8 cellular contexts compared by ENCODE assay signal in the genomic region with DNA sequence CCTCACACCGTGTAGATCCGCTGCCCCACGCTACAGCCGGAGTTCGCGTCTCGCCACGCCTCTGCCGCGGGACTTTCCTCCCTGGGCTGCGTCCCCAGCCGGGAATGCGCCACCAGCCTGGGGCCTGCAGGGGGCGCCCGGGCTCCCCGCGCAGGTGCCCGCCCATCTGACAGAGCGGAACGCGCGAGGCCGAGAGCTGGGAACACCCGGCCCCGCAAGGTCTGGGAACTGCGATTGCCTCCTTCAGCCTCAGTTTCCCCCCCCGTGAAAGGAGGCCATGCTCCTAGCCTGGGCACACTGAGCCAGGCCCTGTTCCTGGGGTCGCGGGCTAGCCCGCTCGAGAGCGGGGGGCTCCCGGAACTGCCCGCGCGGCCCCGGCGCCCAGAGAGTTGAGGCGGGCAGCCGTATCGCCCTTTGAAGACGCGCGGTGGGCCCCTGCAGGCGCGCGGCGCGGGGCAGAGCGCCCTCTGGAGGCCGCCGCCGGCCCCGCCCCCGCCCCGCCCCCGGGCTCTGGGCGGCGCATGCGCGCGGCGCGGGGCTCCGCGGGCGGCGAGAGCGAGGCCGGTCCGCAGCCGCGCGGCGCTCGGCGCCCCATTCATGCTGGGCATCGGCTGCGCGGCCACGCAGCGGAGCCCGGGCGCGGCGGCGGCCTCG. TPM values are rescaled to one million over a fixed set of nuclear protein-coding genes. Genes with fewer than 3 reads are reported as not detected.
DNase-seq lines count a peak whose midpoint lies in the region; ATAC-seq and TF ChIP-seq lines count a peak whose summit lies in the region.

A gene (plus strand): TSS at position 594 of the 654 bp plus-strand sequence. CDS start 5,479 bp downstream, outside the sequence.

- H4K20me1 ChIP-seq in Loucy (ENCODE audit: insufficient read depth, low read length, poor library complexity, severe bottlenecking), result peaks cover 30% of the 10 kb centered on the region

- H3K27ac ChIP-seq in transverse colon, result peak within 1 kb of the TSS; percentile 84 to 93 (median 88)

- no peaks in the 10 kb centered on the region for H3K9me3 Mint-ChIP-seq in activated naive CD4-positive, alpha-beta T cell treated with anti-CD3 and anti-CD28 coated beads, Interleukin-2, amount 50 U/mL, for 72 hours

- peak within 1 kb of the TSS; percentile 66 for H3K9ac ChIP-seq in Loucy (ENCODE audit: low read depth, low read length, poor library complexity, severe bottlenecking)

- no peaks in the 10 kb centered on the region for H3K36me3 Mint-ChIP-seq in activated naive CD4-positive, alpha-beta T cell treated with anti-CD3 and anti-CD28 coated beads, Interleukin-2, amount 50 U/mL, for 72 hours

- TF ChIP-seq EP300 in transverse colon (IDR thresholded peaks at IDR 0.05; ENCODE audit: low read depth), result no peak

- peak within 1 kb of the TSS; percentile 14 to 82 for H3K27ac Mint-ChIP-seq in activated naive CD4-positive, alpha-beta T cell treated with anti-CD3 and anti-CD28 coated beads, Interleukin-2, amount 50 U/mL, for 72 hours

- peak within 1 kb of the TSS; percentile 87 for H3K4me2 ChIP-seq in Loucy (ENCODE audit: low read depth, low read length, poor library complexity, severe bottlenecking)

- intact Hi-C loops in Right ventricle myocardium superior (cut with DNase I) (loop anchor here (2.0 to 5.0 kb wide), 2 partner anchors 230 to 300 kb away; no protein-coding TSS in a partner anchor), transverse colon (cut with DNase I; ENCODE audit: low total_unique reads) (loop anchor here (10.0 kb wide), 1 partner anchor 228 kb away; no protein-coding TSS in a partner anchor)

- H3K4me3 ChIP-seq in GM08714 (ENCODE audit: low read length) (peak within 1 kb of the TSS; percentile 51; the same call in 1 of the 2 replicates), H7 (ENCODE audit: insufficient read depth, low read depth, low read length) (peak within 1 kb of the TSS; percentile 75), Loucy (ENCODE audit: low read length, poor library complexity, severe bottlenecking) (peak within 1 kb of the TSS; percentile 77), transverse colon (peak within 1 kb of the TSS; percentile 62 to 94 (median 74))

- TF ChIP-seq CTCF in Loucy (conservative IDR thresholded peaks at IDR 0.05; ENCODE audit: low read length), result peak; percentile 85
- TF ChIP-seq CTCF in transverse colon (IDR thresholded peaks at IDR 0.05), result peak; percentile 95 to 98 (median 96)

- TF ChIP-seq POLR2A in transverse colon (IDR thresholded peaks at IDR 0.05), result no peak

- H3K9me3 ChIP-seq in Loucy (ENCODE audit: insufficient read depth, low read depth, low read length), result no peaks in the 10 kb centered on the region
- no peaks in the 10 kb centered on the region for H3K9me3 ChIP-seq in transverse colon

- peak; percentile 99 for DNase-seq in H7
- DNase-seq in SKM-1 (lab: John Stamatoyannopoulos, UW; ENCODE audit: unreplicated experiment), result peak; percentile 50
- DNase-seq in activated naive CD4-positive, alpha-beta T cell treated with anti-CD3 and anti-CD28 coated beads, Interleukin-2, amount 50 U/mL, for 72 hours (ENCODE audit: low spot score in 2 of 2), result peak; percentile 87 to 88
- DNase-seq in Right ventricle myocardium superior, result peak; percentile 89
- DNase-seq in pons (ENCODE audit: low spot score), result peak; percentile 38
- DNase-seq in transverse colon, result peak; percentile 84

- peaks cover 10% of the 10 kb centered on the region; the same call in 1 of the 2 replicates for H3K79me2 ChIP-seq in Loucy (ENCODE audit: insufficient read depth, low read length)

- no peaks in the 10 kb centered on the region for H3K9me2 ChIP-seq in Loucy (replicated peaks; ENCODE audit: low read depth, low read length)

- no peaks in the 10 kb centered on the region for H3F3A ChIP-seq in Loucy (ENCODE audit: low read depth)

- H3K36me3 ChIP-seq in H7 (replicated peaks; ENCODE audit: control insufficient read depth, insufficient read depth, low read length) (no peaks in the 10 kb centered on the region), Loucy (ENCODE audit: insufficient read depth, low read length) (no peaks in the 10 kb centered on the region), transverse colon (no peaks in the 10 kb centered on the region)

- H3K27me3 ChIP-seq in H7 (ENCODE audit: control insufficient read depth, insufficient read depth, low read length) (peaks cover 6% of the 10 kb centered on the region; the same call in 1 of the 2 replicates), Loucy (ENCODE audit: insufficient read depth, low read length, poor library complexity, severe bottlenecking) (no peaks in the 10 kb centered on the region), transverse colon (peaks cover 6% of the 10 kb centered on the region)

- H3K4me1 ChIP-seq in Loucy (ENCODE audit: insufficient read depth, low read length, poor library complexity, severe bottlenecking), result peaks cover 11% of the 10 kb centered on the region
- peaks cover 10 to 17% (median 12%) of the 10 kb centered on the region in 4 donors for H3K4me1 ChIP-seq in transverse colon

- ATAC-seq in activated naive CD4-positive, alpha-beta T cell treated with anti-CD3 and anti-CD28 coated beads, Interleukin-2, amount 50 U/mL, for 72 hours, result peak; percentile 70 to 82
- ATAC-seq in Right ventricle myocardium superior (ENCODE audit: poor library complexity), result peak; percentile 88

- 1% methylated on average over 36 of the region's 88 CpGs; no CpG with 5 or more reads in 1 of the 2 donors for WGBS in transverse colon (ENCODE audit: low coverage in 1 of 2), 2 donors

- peak within 1 kb of the TSS; percentile 89 for H2AFZ ChIP-seq in Loucy (ENCODE audit: low read length)

- in situ Hi-C loops in transverse colon (cut with MboI; ENCODE audit: low pct_ligation_motif_present in 1 of 4, low pct_unique_long_range_greater_than_20kb in 1 of 4, low sequenced_read_pairs in 3 of 4), result loop anchor here in 1 of 4 donors (10.0 kb wide), 1 partner anchor 228 kb away; no protein-coding TSS in a partner anchor

RNA-seq across cellular contexts. Expression of the gene that starts here (rescaled TPM):
- total RNA-seq in H7 (2014; rRNA removed; shearing (Covaris generic)), result 41.9 and 42.7 TPM in 2 replicates
- 1 to 10 TPM; 2.1 to 7.6 TPM for total RNA-seq in activated naive CD4-positive, alpha-beta T cell treated with anti-CD3 and anti-CD28 coated beads, Interleukin-2, amount 50 U/mL, for 72 hours
- 23.2 TPM for total RNA-seq in Right ventricle myocardium superior
- total RNA-seq in transverse colon, result 10 to 100 TPM; 20.8 to 56.7 (median 27.7) TPM

Comparison
In these comparisons a context has a peak if more than half of its experiments do, and no peak if none do; other contexts are left out.
1. Peak in every context shown above with its lines: DNase-seq, ATAC-seq, H3K4me3 ChIP-seq and H3K27ac ChIP-seq.
2. DNase-seq: peak in every context shown above with its lines; median percentile 99 in H7; 89 in Right ventricle myocardium superior; 88 in activated naive CD4-positive, alpha-beta T cell treated with anti-CD3 and anti-CD28 coated beads, Interleukin-2, amount 50 U/mL, for 72 hours; 84 in transverse colon; 50 in SKM-1; 38 in pons.